6 cellular contexts compared by ENCODE assay signal in genomic region chr7:70268179-70268578, GRCh38.
"Had no signal": no experiment of that assay in that cellular context is flagged by ENCODE, and none has a peak within 500 bp of the region (broad histone marks: within the 10 kb centered on the region; RNA-seq: fewer than 3 reads in every experiment).

No MANE protein-coding gene starts in this region.

- H3K27ac ChIP-seq: HL-60 had no signal

- H3K4me3 ChIP-seq: K562 had no signal

- H3K9me3 Mint-ChIP-seq: IgD-negative memory B cell had no signal

- H3K27me3 Mint-ChIP-seq: IgD-negative memory B cell had no signal

- DNase-seq: IMR-90 had no signal

- H3K4me3 Mint-ChIP-seq: IgD-negative memory B cell had no signal

- FAIRE-seq: HepG2, HTR-8/SVneo, K562 had no signal

- H3K4me1 Mint-ChIP-seq: IgD-negative memory B cell had no signal

- ATAC-seq: HepG2, K562 had no signal
